In the genomic region with DNA sequence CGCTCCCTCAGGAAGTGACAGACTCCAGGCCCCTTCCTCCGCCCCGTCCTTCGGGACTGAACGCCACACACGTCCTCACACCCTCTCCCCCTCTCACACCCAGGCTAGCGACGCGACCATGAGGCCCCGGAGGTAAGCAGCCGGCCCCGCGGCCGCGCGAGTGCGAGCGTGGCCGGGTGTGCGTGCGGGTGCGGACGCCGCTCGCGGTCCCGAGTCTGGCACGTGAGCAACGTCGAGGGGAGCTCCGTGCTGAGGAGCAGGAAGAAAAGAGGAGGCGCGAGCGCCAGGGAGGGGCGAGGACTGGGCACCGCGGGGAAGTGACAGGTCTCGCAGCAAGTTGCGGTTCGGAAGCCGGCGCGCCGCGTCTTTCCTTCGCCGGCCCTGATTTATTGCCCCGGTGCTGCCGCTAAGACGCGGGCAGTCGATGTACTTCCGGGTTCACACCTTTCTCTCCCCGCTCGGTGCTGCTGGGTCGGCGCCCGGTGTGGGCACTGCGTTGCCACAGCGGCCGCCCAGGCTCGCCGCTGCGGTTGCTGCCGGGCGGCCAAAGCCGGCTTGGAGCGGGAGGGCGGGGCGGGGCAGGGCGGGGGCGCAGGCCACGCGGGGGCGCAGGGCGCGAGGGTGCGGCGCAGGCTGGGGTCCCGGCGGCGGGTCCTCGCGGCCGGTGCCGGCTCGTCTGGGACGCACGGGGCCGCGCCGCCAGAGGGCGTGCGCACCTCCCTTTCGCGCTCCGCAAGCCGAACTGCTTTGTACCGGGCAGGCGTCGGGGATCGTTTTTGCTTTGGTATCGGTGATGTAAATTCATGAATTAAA, we compare ENCODE assay signal across 2 cellular contexts.
TF ChIP-seq lines count a peak whose summit lies in the region.

No MANE protein-coding gene starts in this region.

TF ChIP-seq in WTC11, 78 proteins besides CTCF, POLR2A, EP300 and RAD21 (continued from another document and continues in another):
- TF ChIP-seq, protein P1, sequence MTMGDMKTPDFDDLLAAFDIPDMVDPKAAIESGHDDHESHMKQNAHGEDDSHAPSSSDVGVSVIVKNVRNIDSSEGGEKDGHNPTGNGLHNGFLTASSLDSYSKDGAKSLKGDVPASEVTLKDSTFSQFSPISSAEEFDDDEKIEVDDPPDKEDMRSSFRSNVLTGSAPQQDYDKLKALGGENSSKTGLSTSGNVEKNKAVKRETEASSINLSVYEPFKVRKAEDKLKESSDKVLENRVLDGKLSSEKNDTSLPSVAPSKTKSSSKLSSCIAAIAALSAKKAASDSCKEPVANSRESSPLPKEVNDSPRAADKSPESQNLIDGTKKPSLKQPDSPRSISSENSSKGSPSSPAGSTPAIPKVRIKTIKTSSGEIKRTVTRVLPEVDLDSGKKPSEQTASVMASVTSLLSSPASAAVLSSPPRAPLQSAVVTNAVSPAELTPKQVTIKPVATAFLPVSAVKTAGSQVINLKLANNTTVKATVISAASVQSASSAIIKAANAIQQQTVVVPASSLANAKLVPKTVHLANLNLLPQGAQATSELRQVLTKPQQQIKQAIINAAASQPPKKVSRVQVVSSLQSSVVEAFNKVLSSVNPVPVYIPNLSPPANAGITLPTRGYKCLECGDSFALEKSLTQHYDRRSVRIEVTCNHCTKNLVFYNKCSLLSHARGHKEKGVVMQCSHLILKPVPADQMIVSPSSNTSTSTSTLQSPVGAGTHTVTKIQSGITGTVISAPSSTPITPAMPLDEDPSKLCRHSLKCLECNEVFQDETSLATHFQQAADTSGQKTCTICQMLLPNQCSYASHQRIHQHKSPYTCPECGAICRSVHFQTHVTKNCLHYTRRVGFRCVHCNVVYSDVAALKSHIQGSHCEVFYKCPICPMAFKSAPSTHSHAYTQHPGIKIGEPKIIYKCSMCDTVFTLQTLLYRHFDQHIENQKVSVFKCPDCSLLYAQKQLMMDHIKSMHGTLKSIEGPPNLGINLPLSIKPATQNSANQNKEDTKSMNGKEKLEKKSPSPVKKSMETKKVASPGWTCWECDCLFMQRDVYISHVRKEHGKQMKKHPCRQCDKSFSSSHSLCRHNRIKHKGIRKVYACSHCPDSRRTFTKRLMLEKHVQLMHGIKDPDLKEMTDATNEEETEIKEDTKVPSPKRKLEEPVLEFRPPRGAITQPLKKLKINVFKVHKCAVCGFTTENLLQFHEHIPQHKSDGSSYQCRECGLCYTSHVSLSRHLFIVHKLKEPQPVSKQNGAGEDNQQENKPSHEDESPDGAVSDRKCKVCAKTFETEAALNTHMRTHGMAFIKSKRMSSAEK (CRISPR knock-in tag; IDR thresholded peaks at IDR 0.05; ENCODE audit: borderline replicate concordance), result peak; percentile 81; the same call in 1 of the 2 replicates
- TF ChIP-seq, protein P2, sequence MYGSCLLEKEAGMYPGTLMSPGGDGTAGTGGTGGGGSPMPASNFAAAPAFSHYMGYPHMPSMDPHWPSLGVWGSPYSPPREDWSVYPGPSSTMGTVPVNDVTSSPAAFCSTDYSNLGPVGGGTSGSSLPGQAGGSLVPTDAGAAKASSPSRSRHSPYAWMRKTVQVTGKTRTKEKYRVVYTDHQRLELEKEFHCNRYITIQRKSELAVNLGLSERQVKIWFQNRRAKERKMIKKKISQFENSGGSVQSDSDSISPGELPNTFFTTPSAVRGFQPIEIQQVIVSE (CRISPR knock-in tag; IDR thresholded peaks at IDR 0.05; ENCODE audit: borderline replicate concordance), result no peak
- TF ChIP-seq, protein P3, sequence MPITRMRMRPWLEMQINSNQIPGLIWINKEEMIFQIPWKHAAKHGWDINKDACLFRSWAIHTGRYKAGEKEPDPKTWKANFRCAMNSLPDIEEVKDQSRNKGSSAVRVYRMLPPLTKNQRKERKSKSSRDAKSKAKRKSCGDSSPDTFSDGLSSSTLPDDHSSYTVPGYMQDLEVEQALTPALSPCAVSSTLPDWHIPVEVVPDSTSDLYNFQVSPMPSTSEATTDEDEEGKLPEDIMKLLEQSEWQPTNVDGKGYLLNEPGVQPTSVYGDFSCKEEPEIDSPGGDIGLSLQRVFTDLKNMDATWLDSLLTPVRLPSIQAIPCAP (CRISPR knock-in tag; IDR thresholded peaks at IDR 0.05), result peak; percentile 98
- TF ChIP-seq FOXJ3 (CRISPR knock-in tag; IDR thresholded peaks at IDR 0.05; ENCODE audit: borderline replicate concordance) (no peak), NR2C2 (CRISPR knock-in tag; IDR thresholded peaks at IDR 0.05) (peak; percentile 74), NR1H2 (CRISPR knock-in tag; IDR thresholded peaks at IDR 0.05) (peak; percentile 84; the same call in 1 of the 2 replicates), CREB1 (CRISPR knock-in tag; IDR thresholded peaks at IDR 0.05) (peak; percentile 95), ATF1 (CRISPR knock-in tag; IDR thresholded peaks at IDR 0.05) (peak; percentile 65; the same call in 1 of the 2 replicates), NR3C1 (CRISPR knock-in tag; conservative IDR thresholded peaks at IDR 0.05; ENCODE audit: low read depth) (peak; percentile 87; the same call in 1 of the 2 replicates), SMAD4 (CRISPR knock-in tag; IDR thresholded peaks at IDR 0.05) (peak; percentile 91), ZNF232 (CRISPR knock-in tag; IDR thresholded peaks at IDR 0.05) (peak; percentile 98)
- TF ChIP-seq, protein P4, sequence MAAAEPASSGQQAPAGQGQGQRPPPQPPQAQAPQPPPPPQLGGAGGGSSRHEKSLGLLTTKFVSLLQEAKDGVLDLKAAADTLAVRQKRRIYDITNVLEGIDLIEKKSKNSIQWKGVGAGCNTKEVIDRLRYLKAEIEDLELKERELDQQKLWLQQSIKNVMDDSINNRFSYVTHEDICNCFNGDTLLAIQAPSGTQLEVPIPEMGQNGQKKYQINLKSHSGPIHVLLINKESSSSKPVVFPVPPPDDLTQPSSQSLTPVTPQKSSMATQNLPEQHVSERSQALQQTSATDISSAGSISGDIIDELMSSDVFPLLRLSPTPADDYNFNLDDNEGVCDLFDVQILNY (CRISPR knock-in tag; IDR thresholded peaks at IDR 0.05), result peak; percentile 68
- TF ChIP-seq, protein P5, sequence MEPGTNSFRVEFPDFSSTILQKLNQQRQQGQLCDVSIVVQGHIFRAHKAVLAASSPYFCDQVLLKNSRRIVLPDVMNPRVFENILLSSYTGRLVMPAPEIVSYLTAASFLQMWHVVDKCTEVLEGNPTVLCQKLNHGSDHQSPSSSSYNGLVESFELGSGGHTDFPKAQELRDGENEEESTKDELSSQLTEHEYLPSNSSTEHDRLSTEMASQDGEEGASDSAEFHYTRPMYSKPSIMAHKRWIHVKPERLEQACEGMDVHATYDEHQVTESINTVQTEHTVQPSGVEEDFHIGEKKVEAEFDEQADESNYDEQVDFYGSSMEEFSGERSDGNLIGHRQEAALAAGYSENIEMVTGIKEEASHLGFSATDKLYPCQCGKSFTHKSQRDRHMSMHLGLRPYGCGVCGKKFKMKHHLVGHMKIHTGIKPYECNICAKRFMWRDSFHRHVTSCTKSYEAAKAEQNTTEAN (CRISPR knock-in tag; IDR thresholded peaks at IDR 0.05), result peak; percentile 91; the same call in 1 of the 2 replicates
- TF ChIP-seq, protein P6, sequence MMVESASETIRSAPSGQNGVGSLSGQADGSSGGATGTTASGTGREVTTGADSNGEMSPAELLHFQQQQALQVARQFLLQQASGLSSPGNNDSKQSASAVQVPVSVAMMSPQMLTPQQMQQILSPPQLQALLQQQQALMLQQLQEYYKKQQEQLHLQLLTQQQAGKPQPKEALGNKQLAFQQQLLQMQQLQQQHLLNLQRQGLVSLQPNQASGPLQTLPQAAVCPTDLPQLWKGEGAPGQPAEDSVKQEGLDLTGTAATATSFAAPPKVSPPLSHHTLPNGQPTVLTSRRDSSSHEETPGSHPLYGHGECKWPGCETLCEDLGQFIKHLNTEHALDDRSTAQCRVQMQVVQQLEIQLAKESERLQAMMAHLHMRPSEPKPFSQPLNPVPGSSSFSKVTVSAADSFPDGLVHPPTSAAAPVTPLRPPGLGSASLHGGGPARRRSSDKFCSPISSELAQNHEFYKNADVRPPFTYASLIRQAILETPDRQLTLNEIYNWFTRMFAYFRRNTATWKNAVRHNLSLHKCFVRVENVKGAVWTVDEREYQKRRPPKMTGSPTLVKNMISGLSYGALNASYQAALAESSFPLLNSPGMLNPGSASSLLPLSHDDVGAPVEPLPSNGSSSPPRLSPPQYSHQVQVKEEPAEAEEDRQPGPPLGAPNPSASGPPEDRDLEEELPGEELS (CRISPR knock-in tag; IDR thresholded peaks at IDR 0.05), result peak; percentile 99

TF ChIP-seq in H1, 55 proteins besides CTCF, POLR2A, EP300 and RAD21 (continued from another document and continues in another):
- peak; percentile 61; the same call in 1 of the 2 replicates for TF ChIP-seq BACH1 (IDR thresholded peaks at IDR 0.05; ENCODE audit: low read length)
- no peak for TF ChIP-seq POU5F1 (IDR thresholded peaks at IDR 0.05; ENCODE audit: low read depth, low read length)
- TF ChIP-seq KDM5A (IDR thresholded peaks at IDR 0.05; ENCODE audit: low read length), result no peak
- peak; percentile 81 for TF ChIP-seq RNF2 (IDR thresholded peaks at IDR 0.05; ENCODE audit: borderline replicate concordance, low read depth, low read length, missing control alignments, poor library complexity, severe bottlenecking)
- TF ChIP-seq RBBP5 (IDR thresholded peaks at IDR 0.05; ENCODE audit: borderline replicate concordance, low read depth, low read length), result peak; percentile 92; the same call in 1 of the 2 replicates
- TF ChIP-seq, protein P7, sequence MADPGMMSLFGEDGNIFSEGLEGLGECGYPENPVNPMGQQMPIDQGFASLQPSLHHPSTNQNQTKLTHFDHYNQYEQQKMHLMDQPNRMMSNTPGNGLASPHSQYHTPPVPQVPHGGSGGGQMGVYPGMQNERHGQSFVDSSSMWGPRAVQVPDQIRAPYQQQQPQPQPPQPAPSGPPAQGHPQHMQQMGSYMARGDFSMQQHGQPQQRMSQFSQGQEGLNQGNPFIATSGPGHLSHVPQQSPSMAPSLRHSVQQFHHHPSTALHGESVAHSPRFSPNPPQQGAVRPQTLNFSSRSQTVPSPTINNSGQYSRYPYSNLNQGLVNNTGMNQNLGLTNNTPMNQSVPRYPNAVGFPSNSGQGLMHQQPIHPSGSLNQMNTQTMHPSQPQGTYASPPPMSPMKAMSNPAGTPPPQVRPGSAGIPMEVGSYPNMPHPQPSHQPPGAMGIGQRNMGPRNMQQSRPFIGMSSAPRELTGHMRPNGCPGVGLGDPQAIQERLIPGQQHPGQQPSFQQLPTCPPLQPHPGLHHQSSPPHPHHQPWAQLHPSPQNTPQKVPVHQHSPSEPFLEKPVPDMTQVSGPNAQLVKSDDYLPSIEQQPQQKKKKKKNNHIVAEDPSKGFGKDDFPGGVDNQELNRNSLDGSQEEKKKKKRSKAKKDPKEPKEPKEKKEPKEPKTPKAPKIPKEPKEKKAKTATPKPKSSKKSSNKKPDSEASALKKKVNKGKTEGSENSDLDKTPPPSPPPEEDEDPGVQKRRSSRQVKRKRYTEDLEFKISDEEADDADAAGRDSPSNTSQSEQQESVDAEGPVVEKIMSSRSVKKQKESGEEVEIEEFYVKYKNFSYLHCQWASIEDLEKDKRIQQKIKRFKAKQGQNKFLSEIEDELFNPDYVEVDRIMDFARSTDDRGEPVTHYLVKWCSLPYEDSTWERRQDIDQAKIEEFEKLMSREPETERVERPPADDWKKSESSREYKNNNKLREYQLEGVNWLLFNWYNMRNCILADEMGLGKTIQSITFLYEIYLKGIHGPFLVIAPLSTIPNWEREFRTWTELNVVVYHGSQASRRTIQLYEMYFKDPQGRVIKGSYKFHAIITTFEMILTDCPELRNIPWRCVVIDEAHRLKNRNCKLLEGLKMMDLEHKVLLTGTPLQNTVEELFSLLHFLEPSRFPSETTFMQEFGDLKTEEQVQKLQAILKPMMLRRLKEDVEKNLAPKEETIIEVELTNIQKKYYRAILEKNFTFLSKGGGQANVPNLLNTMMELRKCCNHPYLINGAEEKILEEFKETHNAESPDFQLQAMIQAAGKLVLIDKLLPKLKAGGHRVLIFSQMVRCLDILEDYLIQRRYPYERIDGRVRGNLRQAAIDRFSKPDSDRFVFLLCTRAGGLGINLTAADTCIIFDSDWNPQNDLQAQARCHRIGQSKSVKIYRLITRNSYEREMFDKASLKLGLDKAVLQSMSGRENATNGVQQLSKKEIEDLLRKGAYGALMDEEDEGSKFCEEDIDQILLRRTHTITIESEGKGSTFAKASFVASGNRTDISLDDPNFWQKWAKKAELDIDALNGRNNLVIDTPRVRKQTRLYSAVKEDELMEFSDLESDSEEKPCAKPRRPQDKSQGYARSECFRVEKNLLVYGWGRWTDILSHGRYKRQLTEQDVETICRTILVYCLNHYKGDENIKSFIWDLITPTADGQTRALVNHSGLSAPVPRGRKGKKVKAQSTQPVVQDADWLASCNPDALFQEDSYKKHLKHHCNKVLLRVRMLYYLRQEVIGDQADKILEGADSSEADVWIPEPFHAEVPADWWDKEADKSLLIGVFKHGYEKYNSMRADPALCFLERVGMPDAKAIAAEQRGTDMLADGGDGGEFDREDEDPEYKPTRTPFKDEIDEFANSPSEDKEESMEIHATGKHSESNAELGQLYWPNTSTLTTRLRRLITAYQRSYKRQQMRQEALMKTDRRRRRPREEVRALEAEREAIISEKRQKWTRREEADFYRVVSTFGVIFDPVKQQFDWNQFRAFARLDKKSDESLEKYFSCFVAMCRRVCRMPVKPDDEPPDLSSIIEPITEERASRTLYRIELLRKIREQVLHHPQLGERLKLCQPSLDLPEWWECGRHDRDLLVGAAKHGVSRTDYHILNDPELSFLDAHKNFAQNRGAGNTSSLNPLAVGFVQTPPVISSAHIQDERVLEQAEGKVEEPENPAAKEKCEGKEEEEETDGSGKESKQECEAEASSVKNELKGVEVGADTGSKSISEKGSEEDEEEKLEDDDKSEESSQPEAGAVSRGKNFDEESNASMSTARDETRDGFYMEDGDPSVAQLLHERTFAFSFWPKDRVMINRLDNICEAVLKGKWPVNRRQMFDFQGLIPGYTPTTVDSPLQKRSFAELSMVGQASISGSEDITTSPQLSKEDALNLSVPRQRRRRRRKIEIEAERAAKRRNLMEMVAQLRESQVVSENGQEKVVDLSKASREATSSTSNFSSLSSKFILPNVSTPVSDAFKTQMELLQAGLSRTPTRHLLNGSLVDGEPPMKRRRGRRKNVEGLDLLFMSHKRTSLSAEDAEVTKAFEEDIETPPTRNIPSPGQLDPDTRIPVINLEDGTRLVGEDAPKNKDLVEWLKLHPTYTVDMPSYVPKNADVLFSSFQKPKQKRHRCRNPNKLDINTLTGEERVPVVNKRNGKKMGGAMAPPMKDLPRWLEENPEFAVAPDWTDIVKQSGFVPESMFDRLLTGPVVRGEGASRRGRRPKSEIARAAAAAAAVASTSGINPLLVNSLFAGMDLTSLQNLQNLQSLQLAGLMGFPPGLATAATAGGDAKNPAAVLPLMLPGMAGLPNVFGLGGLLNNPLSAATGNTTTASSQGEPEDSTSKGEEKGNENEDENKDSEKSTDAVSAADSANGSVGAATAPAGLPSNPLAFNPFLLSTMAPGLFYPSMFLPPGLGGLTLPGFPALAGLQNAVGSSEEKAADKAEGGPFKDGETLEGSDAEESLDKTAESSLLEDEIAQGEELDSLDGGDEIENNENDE (IDR thresholded peaks at IDR 0.05; ENCODE audit: insufficient replicate concordance, low read length), result no peak
- peak in 1 of 2 experiments; percentile 71; a peak in 2 of 4 replicates for TF ChIP-seq SIN3A (conservative IDR thresholded peaks at IDR 0.05 in 1 of 2, IDR thresholded peaks at IDR 0.05 in 1 of 2; ENCODE audit: low read depth in 1 of 2, low read length in 2 of 2)
- peak; percentile 49 for TF ChIP-seq PHF8 (conservative IDR thresholded peaks at IDR 0.05; ENCODE audit: low read depth, low read length)
- peak; percentile 46; the same call in 1 of the 2 replicates for TF ChIP-seq SUZ12 (IDR thresholded peaks at IDR 0.05; ENCODE audit: low read length)
- TF ChIP-seq, protein P8, sequence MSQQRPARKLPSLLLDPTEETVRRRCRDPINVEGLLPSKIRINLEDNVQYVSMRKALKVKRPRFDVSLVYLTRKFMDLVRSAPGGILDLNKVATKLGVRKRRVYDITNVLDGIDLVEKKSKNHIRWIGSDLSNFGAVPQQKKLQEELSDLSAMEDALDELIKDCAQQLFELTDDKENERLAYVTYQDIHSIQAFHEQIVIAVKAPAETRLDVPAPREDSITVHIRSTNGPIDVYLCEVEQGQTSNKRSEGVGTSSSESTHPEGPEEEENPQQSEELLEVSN (IDR thresholded peaks at IDR 0.05), result peak; percentile 98
- no peak for TF ChIP-seq GABPA (IDR thresholded peaks at IDR 0.05; ENCODE audit: borderline replicate concordance, insufficient read depth, low read length)
- TF ChIP-seq FOSL1 (IDR thresholded peaks at IDR 0.05; ENCODE audit: insufficient read depth, low read depth, low read length), result 0 out of 2 replicates have a peak, but pooled peaks have one; percentile 5
- peak; percentile 85 for TF ChIP-seq TAF1 (IDR thresholded peaks at IDR 0.05; ENCODE audit: low read depth, low read length)
- peak; percentile 99 for TF ChIP-seq KDM4A (IDR thresholded peaks at IDR 0.05; ENCODE audit: low read depth, low read length, severe bottlenecking)
